Comparison of ENCODE assay signal across 18 cellular contexts in the genomic region with DNA sequence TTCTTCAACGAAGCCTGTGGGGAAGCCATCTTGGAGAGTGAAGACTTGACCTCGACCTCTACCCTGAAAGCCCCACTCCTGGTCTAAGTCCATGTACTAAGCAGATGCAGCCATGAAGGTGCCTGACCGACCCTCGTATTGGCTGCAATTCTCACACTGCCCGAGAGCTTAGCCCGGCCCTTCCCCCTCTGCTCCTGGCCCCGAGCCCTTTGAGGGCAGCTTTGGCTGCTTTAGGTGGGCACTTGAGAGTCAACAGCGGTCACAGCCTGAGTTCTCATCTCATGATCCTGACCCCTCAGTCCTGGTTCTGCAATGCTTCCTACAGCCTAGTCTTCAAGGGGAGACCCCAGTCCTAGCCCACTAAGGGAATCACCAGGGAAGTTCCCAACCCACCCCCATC. TPM values are rescaled to one million over a fixed set of nuclear protein-coding genes. Genes with fewer than 3 reads are reported as not detected.
"Had no signal": no experiment of that assay in that cellular context is flagged by ENCODE, and none has a peak within 500 bp of the region (broad histone marks: within the 10 kb centered on the region; RNA-seq: fewer than 3 reads in every experiment).

No MANE protein-coding gene starts in this region.

- ATAC-seq: left lobe of liver, natural killer cell, pancreas, sciatic nerve had no signal

- H3K4me3 ChIP-seq: dorsolateral prefrontal cortex, lower lobe of right lung, neural progenitor cell, pancreas, uterus had no signal

- H3K9ac ChIP-seq: neural progenitor cell had no signal

- H3K27ac ChIP-seq: dorsolateral prefrontal cortex, lower lobe of right lung, neural progenitor cell, pancreas, uterus had no signal

- DNase-seq: cortex of kidney; dorsolateral prefrontal cortex; effector CD8-positive, alpha-beta T cell; foreskin melanocyte; islet precursor cell; lower lobe of right lung; natural killer cell; occipital lobe; pancreas; small intestine; stimulated activated CD4-positive, alpha-beta T cell treated with anti-CD3 and anti-CD28 coated beads, Interleukin-2, amount 100 ng/mL, for 48 hours; stimulated activated naive CD4-positive, alpha-beta T cell treated with Interleukin-2 at 50 U/mL for 16 hours; uterus had no signal

- H3K9me3 ChIP-seq: lower lobe of right lung, pancreas, uterus had no signal

- H3K4me1 ChIP-seq: lower lobe of right lung, neural progenitor cell, pancreas, uterus had no signal

- H3K36me3 ChIP-seq: lower lobe of right lung, neural progenitor cell, pancreas, uterus had no signal

- H3K27me3 ChIP-seq: dorsolateral prefrontal cortex, neural progenitor cell, pancreas, uterus had no signal

- H3K4me2 ChIP-seq: neural progenitor cell had no signal

RNA-seq across cellular contexts. Expression of a gene that starts 35.9 kb away (rescaled TPM):
- total RNA-seq: chondrocyte, natural killer cell, progenitor cell of endocrine pancreas had no signal
